In genomic region chr16:1141201-1141600, GRCh38 we compare ENCODE assay signal across 22 cellular contexts. TPM values are rescaled to one million over a fixed set of nuclear protein-coding genes. Genes with fewer than 3 reads are reported as not detected.
"Had no signal": no experiment of that assay in that cellular context is flagged by ENCODE, and none has a peak within 500 bp of the region (broad histone marks: within the 10 kb centered on the region; RNA-seq: fewer than 3 reads in every experiment).

No MANE protein-coding gene starts in this region.

- DNase-seq: KBM-7, MV-4-11, NCI-H1048, NCI-H1105, NCI-H1436, NCI-H1930, NCI-H2081, NCI-H2107, NCI-H2171 treated with DMSO at 0.1 percent for 48 hours, NCI-H226, NCI-H446, NCI-H510A, NCI-H524 treated with DMSO at 0.1 percent for 48 hours, NCI-H82, Right ventricle myocardium superior, RPMI8226, SIG-M5 had no signal

- H3K27ac ChIP-seq: SJSA1, SK-N-MC had no signal

- H3K4me1 ChIP-seq: SJSA1 had no signal

- H3K36me3 ChIP-seq: SJSA1 had no signal

- H3K4me3 ChIP-seq: SJSA1, SK-N-MC had no signal

- H3K9me3 ChIP-seq: SJSA1 had no signal

RNA-seq across cellular contexts. Expression of gene CACNA1H, which starts 11.7 kb away (rescaled TPM):
- total RNA-seq: LHCN-M2, MCF 10A, SJSA1 had no signal

RNA-seq across cellular contexts. Expression of gene C1QTNF8, which starts 45.2 kb away (rescaled TPM):
- total RNA-seq: LHCN-M2; MCF 10A; SJSA1; T-helper 1 cell treated with Interleukin-12 subunit alpha and Interleukin-12 subunit beta and Interleukin-4 antibody, amounts not matched to agents 30 ng/mL and 1 ng/mL, for 36 hours had no signal
